In genomic region chr3:69745503-69745902, GRCh38 we compare ENCODE assay signal across 17 cellular contexts. TPM values are rescaled to one million over a fixed set of nuclear protein-coding genes. Genes with fewer than 3 reads are reported as not detected.
DNase-seq lines count a peak whose midpoint lies in the region; ATAC-seq and TF ChIP-seq lines count a peak whose summit lies in the region.
"Had no signal": no experiment of that assay in that cellular context is flagged by ENCODE, and none has a peak within 500 bp of the region (broad histone marks: within the 10 kb centered on the region; RNA-seq: fewer than 3 reads in every experiment).

No MANE protein-coding gene starts in this region.

- peak overlapping the region; percentile 78 to 94 (median 90) for H3K27ac ChIP-seq in esophagus muscularis mucosa (replicated peaks in 1 of 4)
- peak overlapping the region; percentile 65 for H3K27ac ChIP-seq in rectal smooth muscle tissue (ENCODE audit: low read depth, low read length)
- H3K27ac ChIP-seq in upper lobe of right lung, result peak overlapping the region; percentile 34
- H3K27ac ChIP-seq in Peyer's patch, result peak overlapping the region in 1 of 4 donors; percentile 5

- no peaks in the 10 kb centered on the region for H3K27me3 ChIP-seq in esophagus muscularis mucosa
- no peaks in the 10 kb centered on the region for H3K27me3 ChIP-seq in rectal smooth muscle tissue (ENCODE audit: control insufficient read depth, insufficient read depth, low read length)
- no peaks in the 10 kb centered on the region for H3K27me3 ChIP-seq in upper lobe of right lung
- H3K27me3 ChIP-seq in Peyer's patch, result no peaks in the 10 kb centered on the region

- H3K9me3 Mint-ChIP-seq in activated naive CD8-positive, alpha-beta T cell treated with anti-CD3 and anti-CD28 coated beads for 36 hours, result no peaks in the 10 kb centered on the region

- intact Hi-C loops in esophagus muscularis mucosa (cut with DNase I) (no loop called here), upper lobe of right lung (cut with DNase I) (no loop called here)

- H3K9ac ChIP-seq in rectal smooth muscle tissue (ENCODE audit: low read length), result no peak overlapping the region

- H3K9me3 ChIP-seq in esophagus muscularis mucosa, result no peaks in the 10 kb centered on the region
- no peaks in the 10 kb centered on the region for H3K9me3 ChIP-seq in upper lobe of right lung
- no peaks in the 10 kb centered on the region for H3K9me3 ChIP-seq in Peyer's patch

- no peak overlapping the region for H3K27ac Mint-ChIP-seq in activated naive CD8-positive, alpha-beta T cell treated with anti-CD3 and anti-CD28 coated beads for 36 hours

- TF ChIP-seq EP300 in esophagus muscularis mucosa (IDR thresholded peaks at IDR 0.05), result no peak

- TF ChIP-seq CTCF in esophagus muscularis mucosa (IDR thresholded peaks at IDR 0.05) (no peak), upper lobe of right lung (IDR thresholded peaks at IDR 0.05) (no peak), Peyer's patch (IDR thresholded peaks at IDR 0.05) (no peak)

- no peak for ATAC-seq in upper lobe of right lung
- ATAC-seq: Panc1 had no signal

- H3K36me3 Mint-ChIP-seq in activated naive CD8-positive, alpha-beta T cell treated with anti-CD3 and anti-CD28 coated beads for 36 hours, result no peaks in the 10 kb centered on the region

- no peaks in the 10 kb centered on the region for H3K36me3 ChIP-seq in esophagus muscularis mucosa
- no peaks in the 10 kb centered on the region for H3K36me3 ChIP-seq in rectal smooth muscle tissue (ENCODE audit: control insufficient read depth, insufficient read depth, low read length)
- no peaks in the 10 kb centered on the region for H3K36me3 ChIP-seq in upper lobe of right lung
- H3K36me3 ChIP-seq in Peyer's patch, result no peaks in the 10 kb centered on the region

- no peak for TF ChIP-seq POLR2A in esophagus muscularis mucosa (IDR thresholded peaks at IDR 0.05; ENCODE audit: low read depth)
- TF ChIP-seq POLR2A in Peyer's patch (IDR thresholded peaks at IDR 0.05), result no peak

- no peak overlapping the region for H3K4me3 Mint-ChIP-seq in activated naive CD8-positive, alpha-beta T cell treated with anti-CD3 and anti-CD28 coated beads for 36 hours

- H3K27me3 Mint-ChIP-seq in activated naive CD8-positive, alpha-beta T cell treated with anti-CD3 and anti-CD28 coated beads for 36 hours, result peaks cover 23% of the 10 kb centered on the region

- H3K4me1 Mint-ChIP-seq in activated naive CD8-positive, alpha-beta T cell treated with anti-CD3 and anti-CD28 coated beads for 36 hours, result peaks cover 8% of the 10 kb centered on the region

- peak; percentile 84 for DNase-seq in Jurkat, Clone E6-1 (ENCODE audit: low read depth, low spot score)
- DNase-seq in esophagus muscularis mucosa (ENCODE audit: extremely low spot score) (no peak), upper lobe of right lung (no peak), GM03348 (ENCODE audit: low spot score) (no peak), Peyer's patch (no peak)
- DNase-seq in activated naive CD8-positive, alpha-beta T cell treated with anti-CD3 and anti-CD28 coated beads for 36 hours, result no peak
- DNase-seq: COR-L47, EL, Karpas-422, MM.1S, NCI-H1105, NCI-H1694 treated with DMSO at 0.1 percent for 48 hours, NCI-H2107, NCI-H2227 treated with DMSO at 0.1 percent for 48 hours, NCI-H524 had no signal

- H3K4me1 ChIP-seq in esophagus muscularis mucosa (peaks cover 53 to 100% (median 100%) of the 10 kb centered on the region in 4 donors), rectal smooth muscle tissue (ENCODE audit: control insufficient read depth, insufficient read depth, low read length) (peaks cover 65% of the 10 kb centered on the region), upper lobe of right lung (peaks cover 30% of the 10 kb centered on the region), Peyer's patch (peaks cover 0 to 27% (median 0%) of the 10 kb centered on the region in 4 donors)

- 89% methylated on average over 2 of the region's 2 CpGs for WGBS in esophagus muscularis mucosa

- H3K4me3 ChIP-seq in Jurkat, Clone E6-1 (ENCODE audit: low read length), result no peak overlapping the region
- H3K4me3 ChIP-seq in esophagus muscularis mucosa (no peak overlapping the region), rectal smooth muscle tissue (ENCODE audit: low read length) (no peak overlapping the region), upper lobe of right lung (no peak overlapping the region), Peyer's patch (no peak overlapping the region)

RNA-seq across cellular contexts. Expression of gene MITF, which starts 6.2 kb away (rescaled TPM):
- not detected for polyA plus RNA-seq in Jurkat, Clone E6-1 (2012; ENCODE audit: insufficient read depth, insufficient read length)
- total RNA-seq in esophagus muscularis mucosa, result 100 to 1,000 TPM in 1 of 4 donors, 10 to 100 TPM in 3; 68.1 to 141 (median 81.2) TPM
- total RNA-seq in upper lobe of right lung, result 29.5 TPM
- 1 to 10 TPM; 2.1 to 9.1 (median 4.7) TPM for total RNA-seq in Peyer's patch
- total RNA-seq in activated naive CD8-positive, alpha-beta T cell treated with anti-CD3 and anti-CD28 coated beads for 36 hours, result under 1 TPM; 0.06 to 0.25 TPM
